Comparison of ENCODE assay signal across 8 cellular contexts in the genomic region with DNA sequence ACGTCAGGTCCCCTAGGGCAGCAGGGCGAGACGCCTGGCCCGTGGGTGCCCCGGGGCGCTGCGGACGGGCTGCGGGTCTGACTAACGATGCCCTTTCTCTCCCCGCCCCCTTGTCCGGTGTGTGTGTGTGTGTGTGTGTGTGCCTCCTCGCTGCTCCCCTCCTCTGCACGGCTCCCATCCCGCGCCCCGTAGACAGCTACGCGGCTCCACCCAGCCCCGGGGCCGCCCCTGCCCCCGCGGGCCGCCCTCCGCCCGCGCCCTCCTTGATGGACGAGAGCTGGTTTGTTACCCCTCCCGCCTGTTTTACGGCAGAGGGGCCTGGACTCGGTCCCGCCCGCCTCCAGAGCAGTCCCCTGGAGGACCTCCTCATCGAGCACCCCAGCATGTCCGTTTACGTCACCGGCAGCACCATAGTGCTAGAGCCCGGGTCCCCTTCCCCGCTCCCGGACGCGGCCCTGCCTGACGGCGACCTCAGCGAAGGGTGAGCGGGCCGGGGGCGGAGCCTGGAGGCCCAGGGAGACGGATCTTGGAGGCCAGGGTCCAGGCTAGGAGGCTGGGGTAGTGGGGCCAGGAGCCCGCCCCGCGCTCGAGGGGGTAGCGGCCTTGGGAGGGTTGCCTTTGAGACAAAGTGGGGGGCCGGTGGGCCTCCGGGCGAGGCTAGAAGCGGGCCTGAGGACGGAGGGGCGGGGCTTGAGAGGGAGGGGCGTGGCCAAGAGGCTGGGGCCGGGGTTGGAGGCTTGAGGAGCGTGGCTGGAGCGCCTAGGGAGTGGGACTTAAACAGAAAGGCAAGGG. TPM values are rescaled to one million over a fixed set of nuclear protein-coding genes. Genes with fewer than 3 reads are reported as not detected.
DNase-seq lines count a peak whose midpoint lies in the region; ATAC-seq and TF ChIP-seq lines count a peak whose summit lies in the region.

No MANE protein-coding gene starts in this region.

- CTCF ChIA-PET in CD8-positive, alpha-beta T cell (lab: Charles Lee) = interaction anchor here (0.6 to 1.3 kb wide), 4 partner anchors 171 to 407 kb away, joined by 3 to 5 read pairs (median 4); a partner anchor contains a TSS
- CTCF ChIA-PET in PC-3 (lab: Charles Lee) = interaction anchor here (0.7 to 2.7 kb wide), 3 partner anchors 61 to 171 kb away, joined by 6 to 10 read pairs (median 7); no protein-coding TSS in a partner anchor

- H3K9ac ChIP-seq in PC-3 (ENCODE audit: low read length) = peak overlapping the region; percentile 60

- peak overlapping the region; percentile 93 for H3K27ac Mint-ChIP-seq in CD8-positive, alpha-beta T cell
- H3K27ac Mint-ChIP-seq in activated T-cell treated with anti-CD3 and anti-CD28 coated beads, Interleukin-2, amount 50 U/mL, for 72 hours = peak overlapping the region; percentile 27
- H3K27ac Mint-ChIP-seq in naive thymus-derived CD8-positive, alpha-beta T cell = peak overlapping the region; percentile 53 to 100 (median 93)
- peak overlapping the region; percentile 92 for H3K27ac Mint-ChIP-seq in stimulated activated naive B cell treated with anti-CD40 and anti-IgM and Interleukin-4, amounts not matched to agents 10 μg/mL and 1 μg/mL and 100 μg/mL, for 72 hours

- TF ChIP-seq POLR2A in esophagus squamous epithelium (IDR thresholded peaks at IDR 0.05) = peak in 1 of 4 donors; percentile 42

- ATAC-seq in CD8-positive, alpha-beta T cell = peak; percentile 58
- ATAC-seq in GM19397 (IDR thresholded peaks at IDR 0.05; ENCODE audit: unreplicated experiment) (peak; percentile 48), PC-3 (peak; percentile 58)
- ATAC-seq in activated T-cell treated with anti-CD3 and anti-CD28 coated beads, Interleukin-2, amount 50 U/mL, for 72 hours (replicated peaks in 1 of 2) = peak; percentile 78 to 79
- ATAC-seq in naive thymus-derived CD8-positive, alpha-beta T cell = peak; percentile 60 to 63
- peak; percentile 70 to 77 for ATAC-seq in stimulated activated naive B cell treated with anti-CD40 and anti-IgM and Interleukin-4, amounts not matched to agents 10 μg/mL and 1 μg/mL and 100 μg/mL, for 72 hours (replicated peaks)

- WGBS in esophagus squamous epithelium, 2 donors = 0% methylated on average over 7 to 11 of the region's 64 CpGs

- peak overlapping the region; percentile 65 for H3K27ac ChIP-seq in CD8-positive, alpha-beta T cell (ENCODE audit: low read depth, low read length)
- H3K27ac ChIP-seq in PC-3 (ENCODE audit: low read length) = peak overlapping the region; percentile 20; the same call in 1 of the 2 replicates
- peak overlapping the region; percentile 83 to 96 (median 90) for H3K27ac ChIP-seq in esophagus squamous epithelium

- peaks cover 13% of the 10 kb centered on the region for H3K36me3 Mint-ChIP-seq in CD8-positive, alpha-beta T cell
- H3K36me3 Mint-ChIP-seq in activated T-cell treated with anti-CD3 and anti-CD28 coated beads, Interleukin-2, amount 50 U/mL, for 72 hours (ENCODE audit: insufficient read depth in 2 of 2) = peaks cover 0 to 2% of the 10 kb centered on the region in 2 donors
- peaks cover 0 to 7% (median 0%) of the 10 kb centered on the region in 3 donors for H3K36me3 Mint-ChIP-seq in naive thymus-derived CD8-positive, alpha-beta T cell
- peaks cover 11 to 21% of the 10 kb centered on the region in 2 donors for H3K36me3 Mint-ChIP-seq in stimulated activated naive B cell treated with anti-CD40 and anti-IgM and Interleukin-4, amounts not matched to agents 10 μg/mL and 1 μg/mL and 100 μg/mL, for 72 hours

- no peaks in the 10 kb centered on the region for H3K9me3 Mint-ChIP-seq in CD8-positive, alpha-beta T cell
- no peaks in the 10 kb centered on the region for H3K9me3 Mint-ChIP-seq in activated T-cell treated with anti-CD3 and anti-CD28 coated beads, Interleukin-2, amount 50 U/mL, for 72 hours
- no peaks in the 10 kb centered on the region for H3K9me3 Mint-ChIP-seq in naive thymus-derived CD8-positive, alpha-beta T cell
- H3K9me3 Mint-ChIP-seq in stimulated activated naive B cell treated with anti-CD40 and anti-IgM and Interleukin-4, amounts not matched to agents 10 μg/mL and 1 μg/mL and 100 μg/mL, for 72 hours = no peaks in the 10 kb centered on the region

- no peaks in the 10 kb centered on the region for H3K27me3 ChIP-seq in CD8-positive, alpha-beta T cell (ENCODE audit: insufficient read depth, low read length)
- H3K27me3 ChIP-seq in PC-3 (ENCODE audit: low read length) (no peaks in the 10 kb centered on the region), esophagus squamous epithelium (no peaks in the 10 kb centered on the region)

- DNase-seq in CD8-positive, alpha-beta T cell = peak; percentile 63 to 87 (median 79)
- DNase-seq in HK-2 (ENCODE audit: unreplicated experiment) = peak; percentile 79
- DNase-seq in PC-3 = peak; percentile 64
- DNase-seq in activated T-cell treated with anti-CD3 and anti-CD28 coated beads, Interleukin-2, amount 50 U/mL, for 72 hours = peak; percentile 91 to 92
- peak; percentile 40 for DNase-seq in esophagus squamous epithelium (lab: John Stamatoyannopoulos, UW)
- DNase-seq in naive thymus-derived CD8-positive, alpha-beta T cell = peak; percentile 63 to 93 (median 80)
- DNase-seq in stimulated activated naive B cell treated with anti-CD40 and anti-IgM and Interleukin-4, amounts not matched to agents 10 μg/mL and 1 μg/mL and 100 μg/mL, for 72 hours = peak; percentile 82

- TF ChIP-seq CTCF in CD8-positive, alpha-beta T cell (IDR thresholded peaks at IDR 0.05) = no peak
- TF ChIP-seq CTCF in PC-3 (conservative IDR thresholded peaks at IDR 0.05; ENCODE audit: low read depth, low read length) (no peak), esophagus squamous epithelium (IDR thresholded peaks at IDR 0.05) (no peak)

- POLR2A ChIA-PET in CD8-positive, alpha-beta T cell (lab: Charles Lee) = interaction anchor here (0.9 to 3.2 kb wide), 2 partner anchors 18 to 32 kb away, joined by 3 to 8 read pairs; a partner anchor contains a TSS
- POLR2A ChIA-PET in PC-3 (lab: Charles Lee; ENCODE audit: unreplicated experiment) = interaction anchor here (0.7 kb wide), 1 partner anchor 194 kb away, joined by 3 read pairs; no protein-coding TSS in a partner anchor
- POLR2A ChIA-PET in naive thymus-derived CD8-positive, alpha-beta T cell (lab: Charles Lee) = interaction anchor here (0.7 to 3.6 kb wide), 4 partner anchors 32 to 397 kb away, joined by 3 to 12 read pairs (median 4); a partner anchor contains a TSS

- H3F3A ChIP-seq in PC-3 (ENCODE audit: low read length, unreplicated experiment) = no peaks in the 10 kb centered on the region

- intact Hi-C loops in CD8-positive, alpha-beta T cell (cut with DNase I, micrococcal nuclease) = loop anchor here (1.0 to 10.0 kb wide), 8 partner anchors 32 to 714 kb away; a partner anchor contains a TSS
- intact Hi-C loops in PC-3 (cut with micrococcal nuclease) = loop anchor here (1.0 to 2.0 kb wide), 2 partner anchors 32 to 130 kb away; a partner anchor contains a TSS
- intact Hi-C loops in esophagus squamous epithelium (cut with DNase I) = loop anchor here (5.0 kb wide), 1 partner anchor 127 kb away; no protein-coding TSS in a partner anchor

- peak overlapping the region; percentile 93 for H3K4me2 ChIP-seq in PC-3 (ENCODE audit: low read length)

- peak overlapping the region; percentile 87 for H3K4me3 Mint-ChIP-seq in CD8-positive, alpha-beta T cell
- peak overlapping the region; percentile 85 to 91 for H3K4me3 Mint-ChIP-seq in activated T-cell treated with anti-CD3 and anti-CD28 coated beads, Interleukin-2, amount 50 U/mL, for 72 hours
- peak overlapping the region; percentile 72 to 93 (median 87) for H3K4me3 Mint-ChIP-seq in naive thymus-derived CD8-positive, alpha-beta T cell
- peak overlapping the region; percentile 87 to 93 for H3K4me3 Mint-ChIP-seq in stimulated activated naive B cell treated with anti-CD40 and anti-IgM and Interleukin-4, amounts not matched to agents 10 μg/mL and 1 μg/mL and 100 μg/mL, for 72 hours

- H4K20me1 ChIP-seq in PC-3 (ENCODE audit: low read length) = no peaks in the 10 kb centered on the region; the same call in 1 of the 2 replicates

- peak overlapping the region; percentile 98 for H3K4me3 ChIP-seq in CD8-positive, alpha-beta T cell (ENCODE audit: low read depth, low read length)
- H3K4me3 ChIP-seq in PC-3 (ENCODE audit: low read length) (peak overlapping the region; percentile 85), esophagus squamous epithelium (peak overlapping the region; percentile 47 to 88 (median 76))

- peaks cover 13% of the 10 kb centered on the region for H3K4me1 ChIP-seq in CD8-positive, alpha-beta T cell (ENCODE audit: insufficient read depth, low read length)
- H3K4me1 ChIP-seq in PC-3 (ENCODE audit: insufficient read depth, low read length) (peaks cover 33% of the 10 kb centered on the region), esophagus squamous epithelium (peaks cover 11 to 68% (median 20%) of the 10 kb centered on the region in 3 donors)

- no peaks in the 10 kb centered on the region for H3K36me3 ChIP-seq in CD8-positive, alpha-beta T cell (ENCODE audit: insufficient read depth, low read length)
- H3K36me3 ChIP-seq in PC-3 (ENCODE audit: low read depth, low read length) (peaks cover 2% of the 10 kb centered on the region; the same call in 1 of the 2 replicates), esophagus squamous epithelium (peaks cover 0 to 38% (median 0%) of the 10 kb centered on the region in 3 donors)

- peak overlapping the region; percentile 94 for H2AFZ ChIP-seq in PC-3 (ENCODE audit: low read length)

- peaks cover 20% of the 10 kb centered on the region for H3K4me1 Mint-ChIP-seq in CD8-positive, alpha-beta T cell (ENCODE audit: low read depth)
- H3K4me1 Mint-ChIP-seq in activated T-cell treated with anti-CD3 and anti-CD28 coated beads, Interleukin-2, amount 50 U/mL, for 72 hours (ENCODE audit: low read depth) = peaks cover 47% of the 10 kb centered on the region
- peaks cover 17 to 31% (median 23%) of the 10 kb centered on the region in 4 donors for H3K4me1 Mint-ChIP-seq in naive thymus-derived CD8-positive, alpha-beta T cell
- peaks cover 25 to 41% of the 10 kb centered on the region in 2 donors for H3K4me1 Mint-ChIP-seq in stimulated activated naive B cell treated with anti-CD40 and anti-IgM and Interleukin-4, amounts not matched to agents 10 μg/mL and 1 μg/mL and 100 μg/mL, for 72 hours

- H3K9me3 ChIP-seq in CD8-positive, alpha-beta T cell (ENCODE audit: low read length) = no peaks in the 10 kb centered on the region
- H3K9me3 ChIP-seq in PC-3 (ENCODE audit: low read length) = no peaks in the 10 kb centered on the region
- no peaks in the 10 kb centered on the region for H3K9me3 ChIP-seq in esophagus squamous epithelium

- BruUV-seq in PC-3 (replicated peaks; lab: Mats Ljungman, UMichigan) = no TSS peak

- H3K79me2 ChIP-seq in PC-3 (ENCODE audit: low read length) = no peaks in the 10 kb centered on the region

- H3K27me3 Mint-ChIP-seq in CD8-positive, alpha-beta T cell (ENCODE audit: low read depth) = no peaks in the 10 kb centered on the region
- H3K27me3 Mint-ChIP-seq in activated T-cell treated with anti-CD3 and anti-CD28 coated beads, Interleukin-2, amount 50 U/mL, for 72 hours (ENCODE audit: low read depth) = peaks cover 6% of the 10 kb centered on the region
- no peaks in the 10 kb centered on the region for H3K27me3 Mint-ChIP-seq in naive thymus-derived CD8-positive, alpha-beta T cell
- peaks cover 0 to 4% of the 10 kb centered on the region in 2 donors for H3K27me3 Mint-ChIP-seq in stimulated activated naive B cell treated with anti-CD40 and anti-IgM and Interleukin-4, amounts not matched to agents 10 μg/mL and 1 μg/mL and 100 μg/mL, for 72 hours

- no peaks in the 10 kb centered on the region for H3K9me2 ChIP-seq in PC-3 (replicated peaks; ENCODE audit: low read length)

RNA-seq across cellular contexts. Expression of a gene that starts 5.1 kb away (rescaled TPM):
- total RNA-seq in CD8-positive, alpha-beta T cell = 100 to 1,000 TPM; 101 to 103 TPM
- total RNA-seq in PC-3 (2014; rRNA removed) (2.1 and 3.3 TPM in 2 replicates), esophagus squamous epithelium (10 to 100 TPM; 11.8 to 40.8 (median 36.2) TPM)
- 10 to 100 TPM in 1 of 2 donors, 1 to 10 TPM in 1; 9.9 to 10.2 TPM for total RNA-seq in activated T-cell treated with anti-CD3 and anti-CD28 coated beads, Interleukin-2, amount 50 U/mL, for 72 hours
- total RNA-seq in naive thymus-derived CD8-positive, alpha-beta T cell = 1 to 10 TPM; 1.7 to 1.8 TPM
- under 1 TPM; 0.08 to 0.64 (median 0.53) TPM for polyA plus RNA-seq in naive thymus-derived CD8-positive, alpha-beta T cell

RNA-seq across cellular contexts. Expression of a gene that starts 32.3 kb away (rescaled TPM):
- total RNA-seq in CD8-positive, alpha-beta T cell = 1 to 10 TPM; 3.3 to 5.2 TPM
- total RNA-seq in PC-3 (2014; rRNA removed) (24.5 and 27.9 TPM in 2 replicates), esophagus squamous epithelium (10 to 100 TPM; 14.8 to 27.1 (median 17.6) TPM)
- 10 to 100 TPM; 20.7 to 25.2 TPM for total RNA-seq in activated T-cell treated with anti-CD3 and anti-CD28 coated beads, Interleukin-2, amount 50 U/mL, for 72 hours
- 10 to 100 TPM; 11.4 to 14.0 TPM for total RNA-seq in naive thymus-derived CD8-positive, alpha-beta T cell
- polyA plus RNA-seq in naive thymus-derived CD8-positive, alpha-beta T cell = 10 to 100 TPM; 18.3 to 25.4 (median 23.2) TPM

Comparison
In these comparisons a context has a peak if more than half of its experiments do, and no peak if none do; other contexts are left out.
1. Peak in every context shown above with its lines: DNase-seq, ATAC-seq, H3K4me3 ChIP-seq and H3K27ac ChIP-seq.
2. DNase-seq: peak in every context shown above with its lines; median percentile 92 in activated T-cell treated with anti-CD3 and anti-CD28 coated beads, Interleukin-2, amount 50 U/mL, for 72 hours; 82 in stimulated activated naive B cell treated with anti-CD40 and anti-IgM and Interleukin-4, amounts not matched to agents 10 μg/mL and 1 μg/mL and 100 μg/mL, for 72 hours; 80 in naive thymus-derived CD8-positive, alpha-beta T cell; 79 in CD8-positive, alpha-beta T cell; 79 in HK-2; 64 in PC-3; 40 in esophagus squamous epithelium.
3. H3K27ac ChIP-seq: peak in every context shown above with its lines; median percentile 90 in esophagus squamous epithelium; 65 in CD8-positive, alpha-beta T cell; 20 in PC-3.
4. H3K27ac Mint-ChIP-seq: peak in every context shown above with its lines; median percentile 93 in CD8-positive, alpha-beta T cell; 93 in naive thymus-derived CD8-positive, alpha-beta T cell; 92 in stimulated activated naive B cell treated with anti-CD40 and anti-IgM and Interleukin-4, amounts not matched to agents 10 μg/mL and 1 μg/mL and 100 μg/mL, for 72 hours; 27 in activated T-cell treated with anti-CD3 and anti-CD28 coated beads, Interleukin-2, amount 50 U/mL, for 72 hours.